ENCODE assay signal across 1 cellular context in genomic region chr7:391961-392524, GRCh38.
TF ChIP-seq lines count a peak whose summit lies in the region.

No MANE protein-coding gene starts in this region.

TF ChIP-seq in WTC11, 78 proteins besides CTCF, POLR2A, EP300 and RAD21 (continued from another document):
- TF ChIP-seq USF2 (CRISPR knock-in tag; IDR thresholded peaks at IDR 0.05) (no peak), E2F5 (CRISPR knock-in tag; IDR thresholded peaks at IDR 0.05) (no peak), ERG (CRISPR knock-in tag; IDR thresholded peaks at IDR 0.05) (no peak), ATF2 (CRISPR knock-in tag; IDR thresholded peaks at IDR 0.05; ENCODE audit: borderline replicate concordance, low read depth) (no peak), HMGA2 (CRISPR knock-in tag; IDR thresholded peaks at IDR 0.05) (no peak), ZNF512 (CRISPR knock-in tag; IDR thresholded peaks at IDR 0.05; ENCODE audit: borderline replicate concordance) (no peak), ATF1 (CRISPR knock-in tag; IDR thresholded peaks at IDR 0.05) (no peak), GTF2I (CRISPR knock-in tag; conservative IDR thresholded peaks at IDR 0.05) (no peak)
